Comparison of ENCODE assay signal across 12 cellular contexts in genomic region chr13:47094734-47095434, GRCh38.
DNase-seq lines count a peak whose midpoint lies in the region; ATAC-seq lines count a peak whose summit lies in the region.
"Had no signal": no experiment of that assay in that cellular context is flagged by ENCODE, and none has a peak within 500 bp of the region (broad histone marks: within the 10 kb centered on the region; RNA-seq: fewer than 3 reads in every experiment).

No MANE protein-coding gene starts in this region.

- H3K36me3 Mint-ChIP-seq in activated CD4-positive, alpha-beta T cell treated with anti-CD3 and anti-CD28 coated beads for 36 hours (ENCODE audit: low read depth), result no peaks in the 10 kb centered on the region

- POLR2A ChIA-PET in activated CD4-positive, alpha-beta T cell treated with anti-CD3 and anti-CD28 coated beads for 36 hours (lab: Charles Lee), result no interaction called here

- H3K4me3 Mint-ChIP-seq in activated CD4-positive, alpha-beta T cell treated with anti-CD3 and anti-CD28 coated beads for 36 hours, result no peak overlapping the region
- H3K4me3 Mint-ChIP-seq: activated T-helper 1 cell treated with anti-CD3 and anti-CD28 coated beads, Interleukin-12 subunit alpha, Interleukin-12 subunit beta, Interleukin-2, Interleukin-4 antibody, amounts not matched to agents 30 ng/mL and 10 ng/mL and 1 ng/mL, durations not matched to agents 14 hours and 24 hours and 36 hours; B cell had no signal

- ATAC-seq in GM18508 (IDR thresholded peaks at IDR 0.05; ENCODE audit: insufficient read depth, unreplicated experiment), result peak; percentile 95
- ATAC-seq in GM19468 (IDR thresholded peaks at IDR 0.05; ENCODE audit: extremely low read depth, unreplicated experiment), result peak; percentile 90
- ATAC-seq in HG02870 (IDR thresholded peaks at IDR 0.05; ENCODE audit: unreplicated experiment), result peak; percentile 80
- ATAC-seq in HG03520 (IDR thresholded peaks at IDR 0.05; ENCODE audit: unreplicated experiment), result peak; percentile 91
- ATAC-seq in activated CD4-positive, alpha-beta T cell treated with anti-CD3 and anti-CD28 coated beads for 36 hours, result no peak

- intact Hi-C loops in activated CD4-positive, alpha-beta T cell treated with anti-CD3 and anti-CD28 coated beads for 36 hours (cut with DNase I, micrococcal nuclease), result no loop called here

- no peaks in the 10 kb centered on the region for H3K9me3 ChIP-seq in MG63
- H3K9me3 ChIP-seq: Peyer's patch had no signal

- no peaks in the 10 kb centered on the region for H3K4me1 Mint-ChIP-seq in activated CD4-positive, alpha-beta T cell treated with anti-CD3 and anti-CD28 coated beads for 36 hours
- H3K4me1 Mint-ChIP-seq: B cell had no signal

- no peaks in the 10 kb centered on the region for H3K9me3 Mint-ChIP-seq in activated CD4-positive, alpha-beta T cell treated with anti-CD3 and anti-CD28 coated beads for 36 hours (ENCODE audit: low read depth)
- H3K9me3 Mint-ChIP-seq: activated T-helper 1 cell treated with anti-CD3 and anti-CD28 coated beads, Interleukin-12 subunit alpha, Interleukin-12 subunit beta, Interleukin-2, Interleukin-4 antibody, amounts not matched to agents 30 ng/mL and 10 ng/mL and 1 ng/mL, durations not matched to agents 14 hours and 24 hours and 36 hours had no signal

- CTCF ChIA-PET in activated CD4-positive, alpha-beta T cell treated with anti-CD3 and anti-CD28 coated beads for 36 hours (lab: Charles Lee), result no interaction called here

- no peaks in the 10 kb centered on the region for H3K27me3 ChIP-seq in MG63
- H3K27me3 ChIP-seq: Peyer's patch had no signal

- no peaks in the 10 kb centered on the region for H3K36me3 ChIP-seq in MG63
- H3K36me3 ChIP-seq: Peyer's patch had no signal

- H3K4me3 ChIP-seq in MG63, result no peak overlapping the region
- H3K4me3 ChIP-seq: Peyer's patch had no signal

- no peak for DNase-seq in amygdala (lab: John Stamatoyannopoulos, UW)
- no peak for DNase-seq in MG63
- DNase-seq in activated T-cell treated with anti-CD3 and anti-CD28 coated beads, Interleukin-2, amount 50 U/mL, for 1 hour, result no peak
- no peak for DNase-seq in activated CD4-positive, alpha-beta T cell treated with anti-CD3 and anti-CD28 coated beads for 36 hours
- DNase-seq: NCI-H2107, Peyer's patch had no signal

- H3K27ac Mint-ChIP-seq in activated CD4-positive, alpha-beta T cell treated with anti-CD3 and anti-CD28 coated beads for 36 hours, result no peak overlapping the region
- H3K27ac Mint-ChIP-seq: activated T-helper 1 cell treated with anti-CD3 and anti-CD28 coated beads, Interleukin-12 subunit alpha, Interleukin-12 subunit beta, Interleukin-2, Interleukin-4 antibody, amounts not matched to agents 30 ng/mL and 10 ng/mL and 1 ng/mL, durations not matched to agents 14 hours and 24 hours and 36 hours; B cell had no signal

- H3K27me3 Mint-ChIP-seq in activated CD4-positive, alpha-beta T cell treated with anti-CD3 and anti-CD28 coated beads for 36 hours, result peaks cover 10% of the 10 kb centered on the region
